In genomic region chr20:61929561-61929960, GRCh38 we compare ENCODE assay signal across 25 cellular contexts.
"Had no signal": no experiment of that assay in that cellular context is flagged by ENCODE, and none has a peak within 500 bp of the region (broad histone marks: within the 10 kb centered on the region; RNA-seq: fewer than 3 reads in every experiment).

No MANE protein-coding gene starts in this region.

- H3K27me3 ChIP-seq: dorsolateral prefrontal cortex, neural progenitor cell, right lobe of liver, transverse colon had no signal

- H3K36me3 ChIP-seq: heart left ventricle, neural progenitor cell, right lobe of liver, stomach, thoracic aorta, transverse colon had no signal

- H3K4me2 ChIP-seq: neural progenitor cell had no signal

- H3K36me3 Mint-ChIP-seq: natural killer cell treated with Interleukin-12 subunit alpha and Interleukin-12 subunit beta and Interleukin-15 and Interleukin-18, amount 100 ng/mL, for 72 hours; stimulated activated naive B cell treated with anti-CD40 and anti-IgM and Interleukin-4, amounts not matched to agents 10 μg/mL and 1 μg/mL and 100 μg/mL, for 72 hours had no signal

- H3K27me3 Mint-ChIP-seq: natural killer cell treated with Interleukin-12 subunit alpha and Interleukin-12 subunit beta and Interleukin-15 and Interleukin-18, amount 100 ng/mL, for 72 hours had no signal

- H3K27ac ChIP-seq: dorsolateral prefrontal cortex, heart left ventricle, neural progenitor cell, parathyroid adenoma, psoas muscle, right lobe of liver, stomach, thoracic aorta, transverse colon had no signal

- H3K9me3 ChIP-seq: psoas muscle, right lobe of liver, stomach, thoracic aorta, transverse colon had no signal

- ATAC-seq: heart left ventricle; left lobe of liver; natural killer cell treated with Interleukin-12 subunit alpha and Interleukin-12 subunit beta and Interleukin-15 and Interleukin-18, amount 100 ng/mL, for 72 hours; psoas muscle; right lobe of liver; stimulated activated naive B cell treated with anti-CD40 and anti-IgM and Interleukin-4, amounts not matched to agents 10 μg/mL and 1 μg/mL and 100 μg/mL, for 72 hours had no signal

- H3K27ac Mint-ChIP-seq: natural killer cell treated with Interleukin-12 subunit alpha and Interleukin-12 subunit beta and Interleukin-15 and Interleukin-18, amount 100 ng/mL, for 72 hours; neural progenitor cell; stimulated activated naive B cell treated with anti-CD40 and anti-IgM and Interleukin-4, amounts not matched to agents 10 μg/mL and 1 μg/mL and 100 μg/mL, for 72 hours had no signal

- H2AFZ ChIP-seq: neural progenitor cell, parathyroid adenoma had no signal

- H3K4me1 ChIP-seq: heart left ventricle, parathyroid adenoma, psoas muscle, right lobe of liver, stomach, transverse colon had no signal

- DNase-seq: cortex of kidney; effector CD8-positive, alpha-beta T cell; foreskin melanocyte; hippocampal formation; mesenchymal stem cell; midbrain; occipital lobe; retina; stimulated activated CD4-positive, alpha-beta T cell treated with anti-CD3 and anti-CD28 coated beads, Interleukin-15, amount 100 ng/mL, for 24 hours; stimulated activated CD4-positive, alpha-beta T cell treated with anti-CD3 and anti-CD28 coated beads, Interleukin-1b, Interleukin-23, amount 100 ng/mL, for 48 hours; stimulated activated CD4-positive, alpha-beta T cell treated with anti-CD3 and anti-CD28 coated beads, Interleukin-4, amount 100 ng/mL, for 24 hours; stimulated activated naive B cell treated with anti-CD40 and anti-IgM and Interleukin-4, amounts not matched to agents 10 μg/mL and 1 μg/mL and 100 μg/mL, for 72 hours; stomach; substantia nigra; transverse colon had no signal

- H3K4me3 Mint-ChIP-seq: natural killer cell treated with Interleukin-12 subunit alpha and Interleukin-12 subunit beta and Interleukin-15 and Interleukin-18, amount 100 ng/mL, for 72 hours; neural progenitor cell; stimulated activated naive B cell treated with anti-CD40 and anti-IgM and Interleukin-4, amounts not matched to agents 10 μg/mL and 1 μg/mL and 100 μg/mL, for 72 hours had no signal

- H3K4me3 ChIP-seq: dorsolateral prefrontal cortex, heart left ventricle, lung, neural progenitor cell, psoas muscle, right lobe of liver, stomach, thoracic aorta, transverse colon had no signal

- H3K4me1 Mint-ChIP-seq: stimulated activated naive B cell treated with anti-CD40 and anti-IgM and Interleukin-4, amounts not matched to agents 10 μg/mL and 1 μg/mL and 100 μg/mL, for 72 hours had no signal

- H3K9me3 Mint-ChIP-seq: natural killer cell treated with Interleukin-12 subunit alpha and Interleukin-12 subunit beta and Interleukin-15 and Interleukin-18, amount 100 ng/mL, for 72 hours; stimulated activated naive B cell treated with anti-CD40 and anti-IgM and Interleukin-4, amounts not matched to agents 10 μg/mL and 1 μg/mL and 100 μg/mL, for 72 hours had no signal

- H3K9ac ChIP-seq: neural progenitor cell, parathyroid adenoma had no signal
